8 cellular contexts compared by ENCODE assay signal in genomic region chr22:23178512-23179254, GRCh38. TPM values are rescaled to one million over a fixed set of nuclear protein-coding genes. Genes with fewer than 3 reads are reported as not detected.
DNase-seq lines count a peak whose midpoint lies in the region; ATAC-seq and TF ChIP-seq lines count a peak whose summit lies in the region.

No MANE protein-coding gene starts in this region.

- peaks cover 54% of the 10 kb centered on the region for H3K4me1 Mint-ChIP-seq in activated CD4-positive, alpha-beta T cell treated with anti-CD3 and anti-CD28 coated beads, Interleukin-2, amount 10 ng/mL, durations not matched to agents 7 days and 5 days

- peaks cover 15% of the 10 kb centered on the region for H3K9me3 Mint-ChIP-seq in activated CD4-positive, alpha-beta T cell treated with anti-CD3 and anti-CD28 coated beads, Interleukin-2, amount 10 ng/mL, durations not matched to agents 7 days and 5 days

- H3K4me1 ChIP-seq in right lobe of liver = peaks cover 0 to 40% (median 13%) of the 10 kb centered on the region in 4 donors

- TF ChIP-seq POLR2A in right lobe of liver (IDR thresholded peaks at IDR 0.05) = no peak

- no peak overlapping the region for H3K4me3 ChIP-seq in right lobe of liver

- POLR2A ChIA-PET in activated CD4-positive, alpha-beta T cell treated with anti-CD3 and anti-CD28 coated beads, Interleukin-2, amount 10 ng/mL, durations not matched to agents 7 days and 5 days (lab: Charles Lee) = no interaction called here

- DNase-seq in NOMO-1 (lab: John Stamatoyannopoulos, UW; ENCODE audit: unreplicated experiment in 2 of 2) = peak; percentile 37 to 56
- DNase-seq in NOMO-1 treated with dmso at 0.1 percent for 144 hours (lab: John Stamatoyannopoulos, UW; ENCODE audit: unreplicated experiment) = no peak
- peak; percentile 85 for DNase-seq in NCI-H2171 treated with DMSO at 0.1 percent for 48 hours (lab: John Stamatoyannopoulos, UW)
- DNase-seq in activated CD4-positive, alpha-beta T cell treated with anti-CD3 and anti-CD28 coated beads, Interleukin-2, amount 10 ng/mL, durations not matched to agents 7 days and 5 days = peak; percentile 59
- peak; percentile 19 for DNase-seq in dedifferentiated amniotic fluid mesenchymal stem cell (ENCODE audit: extremely low spot score)
- DNase-seq in right lobe of liver = peak; percentile 72 to 75 (median 73)
- DNase-seq in stimulated activated CD4-positive, alpha-beta T cell treated with anti-CD3 and anti-CD28 coated beads, TNF-alpha, amount 100 ng/mL, for 4 hours (ENCODE audit: low read depth in 3 of 3) = peak; percentile 32 to 44 (median 42)

- TF ChIP-seq CTCF in right lobe of liver (IDR thresholded peaks at IDR 0.05) = peak; percentile 93 to 97 (median 96)

- CTCF ChIA-PET in activated CD4-positive, alpha-beta T cell treated with anti-CD3 and anti-CD28 coated beads, Interleukin-2, amount 10 ng/mL, durations not matched to agents 7 days and 5 days (lab: Charles Lee) = interaction anchor here (0.6 to 6.7 kb wide), 13 partner anchors 8 to 196 kb away, joined by 3 to 67 read pairs (median 4); no protein-coding TSS in a partner anchor

- 14% methylated on average over 7 of the region's 9 CpGs for WGBS in right lobe of liver (ENCODE audit: insufficient coverage, low coverage, low lambda C conversion rate, missing lambda C conversion rate)

- no peaks in the 10 kb centered on the region for H3K27me3 Mint-ChIP-seq in activated CD4-positive, alpha-beta T cell treated with anti-CD3 and anti-CD28 coated beads, Interleukin-2, amount 10 ng/mL, durations not matched to agents 7 days and 5 days

- no peaks in the 10 kb centered on the region for H3K9me3 ChIP-seq in right lobe of liver

- peak overlapping the region; percentile 74 for H3K27ac Mint-ChIP-seq in activated CD4-positive, alpha-beta T cell treated with anti-CD3 and anti-CD28 coated beads, Interleukin-2, amount 10 ng/mL, durations not matched to agents 7 days and 5 days

- peak; percentile 57 to 68 (median 62) for ATAC-seq in right lobe of liver
- no peak for ATAC-seq in HG03045 (IDR thresholded peaks at IDR 0.05; ENCODE audit: unreplicated experiment)

- peak overlapping the region; percentile 30 to 76 (median 41) for H3K27ac ChIP-seq in right lobe of liver

- H3K36me3 Mint-ChIP-seq in activated CD4-positive, alpha-beta T cell treated with anti-CD3 and anti-CD28 coated beads, Interleukin-2, amount 10 ng/mL, durations not matched to agents 7 days and 5 days (ENCODE audit: low read depth) = peaks cover 27% of the 10 kb centered on the region

- no peaks in the 10 kb centered on the region for H3K27me3 ChIP-seq in right lobe of liver

- no peaks in the 10 kb centered on the region for H3K36me3 ChIP-seq in right lobe of liver

- intact Hi-C loops in right lobe of liver (cut with DNase I) = loop anchor here in 1 of 2 donors (5.0 kb wide), 1 partner anchor 104 kb away; no protein-coding TSS in a partner anchor

- H3K4me3 Mint-ChIP-seq in activated CD4-positive, alpha-beta T cell treated with anti-CD3 and anti-CD28 coated beads, Interleukin-2, amount 10 ng/mL, durations not matched to agents 7 days and 5 days = peak overlapping the region; percentile 69

RNA-seq across cellular contexts. Expression of gene BCR, which starts 1.6 kb away (rescaled TPM):
- 10 to 100 TPM; 45.6 to 48.1 TPM for total RNA-seq in activated CD4-positive, alpha-beta T cell treated with anti-CD3 and anti-CD28 coated beads, Interleukin-2, amount 10 ng/mL, durations not matched to agents 7 days and 5 days
- total RNA-seq in right lobe of liver = 10 to 100 TPM; 22.7 to 28.8 (median 24.3) TPM

RNA-seq across cellular contexts. Expression of gene RAB36, which starts 33.4 kb away (rescaled TPM):
- total RNA-seq in activated CD4-positive, alpha-beta T cell treated with anti-CD3 and anti-CD28 coated beads, Interleukin-2, amount 10 ng/mL, durations not matched to agents 7 days and 5 days = under 1 TPM; 0.27 to 0.31 TPM
- total RNA-seq in right lobe of liver = under 1 TPM; 0.07 to 0.65 (median 0.19) TPM

RNA-seq across cellular contexts. Expression of gene RSPH14, which starts 36.9 kb away (rescaled TPM):
- under 1 TPM in 1 of 2 experiments, not detected in 1; 0.47 TPM for total RNA-seq in activated CD4-positive, alpha-beta T cell treated with anti-CD3 and anti-CD28 coated beads, Interleukin-2, amount 10 ng/mL, durations not matched to agents 7 days and 5 days
- not detected for total RNA-seq in right lobe of liver
